ENCODE assay signal across 1 cellular context in the genomic region with DNA sequence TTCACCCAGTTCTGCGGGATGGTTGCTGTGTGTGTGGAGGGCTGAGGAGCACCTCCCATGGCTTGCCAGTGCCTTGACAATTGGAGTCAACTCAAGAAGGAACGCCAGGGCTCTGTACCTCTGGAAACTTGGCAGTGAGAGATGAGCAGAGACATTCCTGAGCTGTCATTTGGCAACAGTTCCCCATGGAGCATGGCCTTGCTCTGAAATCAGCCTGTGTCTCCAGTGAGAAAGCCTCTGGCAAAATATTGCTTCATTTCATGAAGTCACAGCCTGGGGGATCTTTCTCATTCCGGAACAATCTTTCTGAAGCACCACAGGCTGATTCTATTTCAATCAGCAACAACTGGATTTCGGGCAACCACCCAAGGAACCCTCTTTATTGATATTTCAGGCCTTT.
TF ChIP-seq lines count a peak whose summit lies in the region.

No MANE protein-coding gene starts in this region.

TF ChIP-seq in GM23338, 12 proteins besides CTCF, POLR2A, EP300 and RAD21 (continued from another document):
- TF ChIP-seq, protein P1, sequence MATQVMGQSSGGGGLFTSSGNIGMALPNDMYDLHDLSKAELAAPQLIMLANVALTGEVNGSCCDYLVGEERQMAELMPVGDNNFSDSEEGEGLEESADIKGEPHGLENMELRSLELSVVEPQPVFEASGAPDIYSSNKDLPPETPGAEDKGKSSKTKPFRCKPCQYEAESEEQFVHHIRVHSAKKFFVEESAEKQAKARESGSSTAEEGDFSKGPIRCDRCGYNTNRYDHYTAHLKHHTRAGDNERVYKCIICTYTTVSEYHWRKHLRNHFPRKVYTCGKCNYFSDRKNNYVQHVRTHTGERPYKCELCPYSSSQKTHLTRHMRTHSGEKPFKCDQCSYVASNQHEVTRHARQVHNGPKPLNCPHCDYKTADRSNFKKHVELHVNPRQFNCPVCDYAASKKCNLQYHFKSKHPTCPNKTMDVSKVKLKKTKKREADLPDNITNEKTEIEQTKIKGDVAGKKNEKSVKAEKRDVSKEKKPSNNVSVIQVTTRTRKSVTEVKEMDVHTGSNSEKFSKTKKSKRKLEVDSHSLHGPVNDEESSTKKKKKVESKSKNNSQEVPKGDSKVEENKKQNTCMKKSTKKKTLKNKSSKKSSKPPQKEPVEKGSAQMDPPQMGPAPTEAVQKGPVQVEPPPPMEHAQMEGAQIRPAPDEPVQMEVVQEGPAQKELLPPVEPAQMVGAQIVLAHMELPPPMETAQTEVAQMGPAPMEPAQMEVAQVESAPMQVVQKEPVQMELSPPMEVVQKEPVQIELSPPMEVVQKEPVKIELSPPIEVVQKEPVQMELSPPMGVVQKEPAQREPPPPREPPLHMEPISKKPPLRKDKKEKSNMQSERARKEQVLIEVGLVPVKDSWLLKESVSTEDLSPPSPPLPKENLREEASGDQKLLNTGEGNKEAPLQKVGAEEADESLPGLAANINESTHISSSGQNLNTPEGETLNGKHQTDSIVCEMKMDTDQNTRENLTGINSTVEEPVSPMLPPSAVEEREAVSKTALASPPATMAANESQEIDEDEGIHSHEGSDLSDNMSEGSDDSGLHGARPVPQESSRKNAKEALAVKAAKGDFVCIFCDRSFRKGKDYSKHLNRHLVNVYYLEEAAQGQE (IDR thresholded peaks at IDR 0.05; ENCODE audit: unreplicated experiment), result no peak
- TF ChIP-seq EZH2phosphoT487 (IDR thresholded peaks at IDR 0.05; ENCODE audit: unreplicated experiment), result no peak
- TF ChIP-seq STAT1 (IDR thresholded peaks at IDR 0.05; ENCODE audit: unreplicated experiment), result no peak
- TF ChIP-seq ZNF114 (CRISPR knock-in tag; IDR thresholded peaks at IDR 0.05), result no peak
- TF ChIP-seq JUNB (IDR thresholded peaks at IDR 0.05; ENCODE audit: unreplicated experiment), result no peak
- no peak for TF ChIP-seq NANOG (IDR thresholded peaks at IDR 0.05; ENCODE audit: borderline replicate concordance)
- TF ChIP-seq, protein P2, sequence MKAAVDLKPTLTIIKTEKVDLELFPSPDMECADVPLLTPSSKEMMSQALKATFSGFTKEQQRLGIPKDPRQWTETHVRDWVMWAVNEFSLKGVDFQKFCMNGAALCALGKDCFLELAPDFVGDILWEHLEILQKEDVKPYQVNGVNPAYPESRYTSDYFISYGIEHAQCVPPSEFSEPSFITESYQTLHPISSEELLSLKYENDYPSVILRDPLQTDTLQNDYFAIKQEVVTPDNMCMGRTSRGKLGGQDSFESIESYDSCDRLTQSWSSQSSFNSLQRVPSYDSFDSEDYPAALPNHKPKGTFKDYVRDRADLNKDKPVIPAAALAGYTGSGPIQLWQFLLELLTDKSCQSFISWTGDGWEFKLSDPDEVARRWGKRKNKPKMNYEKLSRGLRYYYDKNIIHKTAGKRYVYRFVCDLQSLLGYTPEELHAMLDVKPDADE (IDR thresholded peaks at IDR 0.05), result no peak
- TF ChIP-seq POLR2AphosphoS5 (IDR thresholded peaks at IDR 0.05; ENCODE audit: low read depth), result no peak
- TF ChIP-seq EZH2 (IDR thresholded peaks at IDR 0.05; ENCODE audit: low read depth, unreplicated experiment), result no peak
